In genomic region chr13:74361274-74361673, GRCh38 we compare ENCODE assay signal across 28 cellular contexts.
"Had no signal": no experiment of that assay in that cellular context is flagged by ENCODE, and none has a peak within 500 bp of the region (broad histone marks: within the 10 kb centered on the region; RNA-seq: fewer than 3 reads in every experiment).

No MANE protein-coding gene starts in this region.

- H3K4me1 ChIP-seq: adrenal gland, body of pancreas, colonic mucosa, gastrocnemius medialis had no signal

- H3K4me3 ChIP-seq: adrenal gland, body of pancreas, colonic mucosa, gastrocnemius medialis had no signal

- H3K9me3 ChIP-seq: adrenal gland, body of pancreas, colonic mucosa, gastrocnemius medialis had no signal

- DNase-seq: activated B cell treated with CpG ODN at 0.5 μM for 24 hours; activated CD4-positive, alpha-beta T cell treated with anti-CD3 and anti-CD28 coated beads for 48 hours; activated CD4-positive, alpha-beta T cell treated with anti-CD3 and anti-CD28 coated beads, Interleukin-2, amount 50 U/mL, for 1 hour; activated CD4-positive, alpha-beta T cell treated with anti-CD3 and anti-CD28 coated beads, Interleukin-2, amount 50 U/mL, for 48 hours; activated CD8-positive, alpha-beta memory T cell treated with anti-CD3 and anti-CD28 coated beads for 24 hours; activated CD8-positive, alpha-beta T cell treated with anti-CD3 and anti-CD28 coated beads for 36 hours; activated effector memory CD4-positive, alpha-beta T cell treated with anti-CD3 and anti-CD28 coated beads, Interleukin-2, amount 50 U/mL, for 16 hours; activated naive CD4-positive, alpha-beta T cell treated with anti-CD3 and anti-CD28 coated beads for 36 hours; activated naive CD8-positive, alpha-beta T cell treated with anti-CD3 and anti-CD28 coated beads for 36 hours; activated naive CD8-positive, alpha-beta T cell treated with anti-CD3 and anti-CD28 coated beads, Interleukin-2, amount 50 U/mL, for 24 hours; activated T-cell treated with anti-CD3 and anti-CD28 coated beads, Interleukin-2, amount 50 U/mL, for 4 hours; adrenal gland; amygdala; aorta; body of pancreas; caudate nucleus; colonic mucosa; effector CD8-positive, alpha-beta T cell; foreskin fibroblast; gastrocnemius medialis; glutamatergic neuron; T-helper 1 cell; T-helper 17 cell; T1000; WERI-Rb-1 had no signal

- H3K27me3 ChIP-seq: adrenal gland, body of pancreas, colonic mucosa, gastrocnemius medialis had no signal

- H3K36me3 ChIP-seq: adrenal gland, colonic mucosa, gastrocnemius medialis, WERI-Rb-1 had no signal

- ATAC-seq: activated CD4-positive, CD25-positive, alpha-beta regulatory T cell treated with anti-CD3 and anti-CD28 coated beads, Interleukin-2, amount 50 U/mL, for 24 hours; activated CD8-positive, alpha-beta T cell treated with anti-CD3 and anti-CD28 coated beads for 36 hours; activated naive CD8-positive, alpha-beta T cell treated with anti-CD3 and anti-CD28 coated beads, Interleukin-2, amount 50 U/mL, for 24 hours; activated T-cell treated with anti-CD3 and anti-CD28 coated beads, Interleukin-2, amount 50 U/mL, for 4 hours; activated T-helper 17 cell treated with anti-CD3 and anti-CD28 coated beads, Interleukin-2, amount 50 U/mL, for 72 hours; body of pancreas; esophagus mucosa; gastrocnemius medialis; T-helper 17 cell had no signal

- H3K27ac ChIP-seq: adrenal gland, body of pancreas, colonic mucosa, gastrocnemius medialis, WERI-Rb-1 had no signal
